In genomic region chr16:47806309-47806847, GRCh38 we compare ENCODE assay signal across 4 cellular contexts.
"Had no signal": no experiment of that assay in that cellular context is flagged by ENCODE, and none has a peak within 500 bp of the region (broad histone marks: within the 10 kb centered on the region; RNA-seq: fewer than 3 reads in every experiment).

No MANE protein-coding gene starts in this region.

- H3K27ac Mint-ChIP-seq: H9 had no signal

- DNase-seq: GM23248, H9, HCEC 1CT, IMR-90 had no signal

- H3K4me3 Mint-ChIP-seq: H9 had no signal

- H3K4me3 ChIP-seq: GM23248 had no signal

- H2AFZ ChIP-seq: GM23248 had no signal

- H3K27ac ChIP-seq: GM23248 had no signal
